In the genomic region with DNA sequence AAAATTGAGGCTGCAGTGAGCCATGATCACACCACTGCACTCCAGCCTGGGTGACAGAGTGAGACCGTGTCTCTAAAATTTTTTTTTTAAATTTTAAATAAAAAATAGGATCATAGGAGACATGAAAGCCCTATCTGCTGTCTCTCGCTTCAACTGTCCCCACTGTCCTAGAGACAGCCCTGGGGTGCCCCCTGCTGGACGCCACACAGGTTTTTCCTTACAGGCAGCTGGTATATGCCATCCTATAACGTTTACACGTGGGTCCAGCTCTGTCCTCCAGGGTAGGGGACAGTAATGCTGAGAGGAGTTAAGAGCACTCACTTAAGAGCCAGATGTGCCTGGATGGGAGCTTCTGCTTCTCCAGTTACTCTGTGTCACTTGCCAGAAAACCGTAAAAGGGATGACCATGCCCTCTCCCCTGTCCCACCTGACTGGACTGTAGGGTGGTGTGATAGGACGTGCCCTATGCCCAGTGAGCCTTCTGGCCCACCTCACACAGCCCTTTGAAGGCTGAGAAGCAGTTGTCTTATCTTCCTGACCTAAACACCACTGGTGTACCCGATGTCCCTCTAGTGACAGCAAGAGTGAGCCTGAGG, we compare ENCODE assay signal across 8 cellular contexts. TPM values are rescaled to one million over a fixed set of nuclear protein-coding genes. Genes with fewer than 3 reads are reported as not detected.
DNase-seq lines count a peak whose midpoint lies in the region; ATAC-seq, FAIRE-seq and TF ChIP-seq lines count a peak whose summit lies in the region.

No MANE protein-coding gene starts in this region.

- no peak overlapping the region for H3K27ac ChIP-seq in endothelial cell of umbilical vein (ENCODE audit: insufficient read depth, low read depth, low read length)

- DNase-seq in CD14-positive monocyte (ENCODE audit: low spot score) (peak; percentile 67), HS-5 (ENCODE audit: low read depth) (peak; percentile 19), NOMO-1 treated with dmso at 0.1 percent for 144 hours (lab: John Stamatoyannopoulos, UW; ENCODE audit: unreplicated experiment) (peak; percentile 65), endothelial cell of umbilical vein (ENCODE audit: low read depth, low spot score) (peak; percentile 64), naive B cell (peak; percentile 66)
- peak; percentile 54 to 70 (median 68) for DNase-seq in activated CD8-positive, alpha-beta memory T cell treated with anti-CD3 and anti-CD28 coated beads for 48 hours (ENCODE audit: low read depth in 2 of 3, low spot score in 2 of 3)
- peak; percentile 53 to 72 for DNase-seq in stimulated activated CD8-positive, alpha-beta memory T cell treated with anti-CD3 and anti-CD28 coated beads, Interleukin-7, amount 100 ng/mL, for 48 hours (ENCODE audit: extremely low read depth in 1 of 2, low read depth in 1 of 2)

- H3K4me3 ChIP-seq in endothelial cell of umbilical vein (replicated peaks in 1 of 3; ENCODE audit: insufficient read depth in 1 of 3, low read depth in 1 of 3, low read length in 3 of 3) = no peak overlapping the region

- FAIRE-seq in endothelial cell of umbilical vein (lab: Jason Lieb, UNC) = peak; percentile 94

- POLR2A ChIA-PET in endothelial cell of umbilical vein (lab: Charles Lee) = interaction anchor here (1.2 kb wide), 1 partner anchor 609 kb away, joined by 3 read pairs; no protein-coding TSS in a partner anchor

- no peak overlapping the region for H3K9ac ChIP-seq in endothelial cell of umbilical vein (replicated peaks; ENCODE audit: extremely low read depth, insufficient read depth, low read length)

- intact Hi-C loops in CD14-positive monocyte (cut with micrococcal nuclease) = loop anchor here in 1 of 2 donors (10.0 kb wide), 1 partner anchor 611 kb away; no protein-coding TSS in a partner anchor
- intact Hi-C loops in endothelial cell of umbilical vein (cut with micrococcal nuclease) = no loop called here

- H3K27ac Mint-ChIP-seq in CD14-positive monocyte (no peak overlapping the region), naive B cell (no peak overlapping the region)

- CTCF ChIA-PET in endothelial cell of umbilical vein (lab: Charles Lee) = interaction anchor here (0.6 to 12.8 kb wide), 50 partner anchors 8 to 644 kb away, joined by 3 to 373 read pairs (median 4); a partner anchor contains a TSS

- TF ChIP-seq POLR2A in endothelial cell of umbilical vein (IDR thresholded peaks at IDR 0.05; ENCODE audit: low read depth, low read length) = no peak

- no peak overlapping the region for H3K4me3 Mint-ChIP-seq in CD14-positive monocyte
- H3K4me3 Mint-ChIP-seq in naive B cell = no peak overlapping the region

- H3K36me3 Mint-ChIP-seq in CD14-positive monocyte = peaks cover under 1 to 3% of the 10 kb centered on the region in 2 donors
- H3K36me3 Mint-ChIP-seq in naive B cell = no peaks in the 10 kb centered on the region

- H3K27me3 ChIP-seq in endothelial cell of umbilical vein (ENCODE audit: control insufficient read depth in 2 of 2, insufficient read depth in 2 of 2, low read length in 2 of 2) = no peaks in the 10 kb centered on the region

- H3K27me3 Mint-ChIP-seq in CD14-positive monocyte (ENCODE audit: low read depth in 3 of 3) = peaks cover 32 to 40% (median 34%) of the 10 kb centered on the region in 3 donors
- H3K27me3 Mint-ChIP-seq in naive B cell = peaks cover 5 to 8% (median 5%) of the 10 kb centered on the region in 3 donors

- no peaks in the 10 kb centered on the region for H3K36me3 ChIP-seq in endothelial cell of umbilical vein (ENCODE audit: control insufficient read depth in 2 of 2, extremely low read depth in 1 of 2, insufficient read depth in 2 of 2, low read length in 2 of 2)

- no peaks in the 10 kb centered on the region for H3K9me3 ChIP-seq in endothelial cell of umbilical vein (replicated peaks; ENCODE audit: control insufficient read depth, insufficient read depth, low read length)

- dilution Hi-C loops in endothelial cell of umbilical vein (cut with MboI; ENCODE audit: extremely low pct_ligation_motif_present, low sequenced_read_pairs) = no loop called here

- no peaks in the 10 kb centered on the region for H3K4me1 ChIP-seq in endothelial cell of umbilical vein (ENCODE audit: control insufficient read depth, extremely low read depth, insufficient read depth, low read length)

- H3K9me3 Mint-ChIP-seq in CD14-positive monocyte = peaks cover 0 to 5% (median 0%) of the 10 kb centered on the region in 7 donors
- peaks cover 0 to 2% (median 0%) of the 10 kb centered on the region in 7 donors for H3K9me3 Mint-ChIP-seq in naive B cell

- BruUV-seq in endothelial cell of umbilical vein (replicated peaks; lab: Mats Ljungman, UMichigan) = no TSS peak

- no peaks in the 10 kb centered on the region for H3K79me2 ChIP-seq in endothelial cell of umbilical vein (ENCODE audit: control insufficient read depth, insufficient read depth, low read length)

- no peaks in the 10 kb centered on the region for H3K9me1 ChIP-seq in endothelial cell of umbilical vein (replicated peaks; ENCODE audit: control insufficient read depth, extremely low read depth, insufficient read depth, low read length)

- H4K20me1 ChIP-seq in endothelial cell of umbilical vein (replicated peaks; ENCODE audit: control insufficient read depth, extremely low read depth, insufficient read depth, low read length) = no peaks in the 10 kb centered on the region

- H3K4me1 Mint-ChIP-seq in CD14-positive monocyte (peaks cover 16% of the 10 kb centered on the region), naive B cell (peaks cover 13 to 17% (median 16%) of the 10 kb centered on the region in 3 donors)

- peak; percentile 90 for TF ChIP-seq CTCF in CD14-positive monocyte (IDR thresholded peaks at IDR 0.05)
- TF ChIP-seq CTCF in endothelial cell of umbilical vein (IDR thresholded peaks at IDR 0.05; ENCODE audit: extremely low read depth in 1 of 2, insufficient read depth in 1 of 2, low read depth in 1 of 2, low read length in 2 of 2) = peak; percentile 72 to 84

- ATAC-seq in naive B cell (ENCODE audit: low read depth in 2 of 2) (peak; percentile 44 to 59), HG02973 (IDR thresholded peaks at IDR 0.05; ENCODE audit: unreplicated experiment) (no peak)

- no peak overlapping the region for H2AFZ ChIP-seq in endothelial cell of umbilical vein (ENCODE audit: low read depth, low read length)

- no peak overlapping the region for H3K4me2 ChIP-seq in endothelial cell of umbilical vein (ENCODE audit: insufficient read depth, low read length)

RNA-seq across cellular contexts. Expression of a gene that starts 8.5 kb away (rescaled TPM):
- polyA plus RNA-seq in CD14-positive monocyte (not detected), endothelial cell of umbilical vein (0.89 and 0.91 TPM in 2 replicates), naive B cell (ENCODE audit: low read depth in 6 of 6) (1 to 10 TPM; 5.8 to 10.0 (median 6.6) TPM)
- total RNA-seq in endothelial cell of umbilical vein = 0.42 and 0.88 TPM in 2 replicates
- 0.53 and 0.75 TPM in 2 replicates for polyA plus RNA-seq in endothelial cell of umbilical vein (2011; cell fraction: cytosol; rRNA removed)
- polyA plus RNA-seq in endothelial cell of umbilical vein (2011; cell fraction: nucleus; rRNA removed) = 0.26 and 0.36 TPM in 2 replicates
- 0.68 and 0.72 TPM in 2 replicates for polyA plus RNA-seq in endothelial cell of umbilical vein (2012)
- polyA minus RNA-seq in endothelial cell of umbilical vein = 0.15 and 2.0 TPM in 2 replicates
- polyA minus RNA-seq in endothelial cell of umbilical vein (2011; cell fraction: cytosol; rRNA and poly(A)+ RNA removed) = 4.3 TPM
- polyA minus RNA-seq in endothelial cell of umbilical vein (2011; cell fraction: nucleus; rRNA and poly(A)+ RNA removed) = not detected in 2 replicates

RNA-seq across cellular contexts. Expression of a gene that starts 8.9 kb away (rescaled TPM):
- polyA plus RNA-seq in CD14-positive monocyte (1 to 10 TPM; 1.5 to 2.0 TPM), endothelial cell of umbilical vein (22.5 and 29.8 TPM in 2 replicates), naive B cell (ENCODE audit: low read depth in 6 of 6) (10 to 100 TPM in 4 of 6 donors, 1 to 10 TPM in 2; 7.0 to 15.2 (median 11.2) TPM)
- 14.5 and 16.8 TPM in 2 replicates for total RNA-seq in endothelial cell of umbilical vein
- polyA plus RNA-seq in endothelial cell of umbilical vein (2011; cell fraction: cytosol; rRNA removed) = 8.3 and 13.3 TPM in 2 replicates
- polyA plus RNA-seq in endothelial cell of umbilical vein (2011; cell fraction: nucleus; rRNA removed) = 77.0 and 83.5 TPM in 2 replicates
- 9.1 and 14.4 TPM in 2 replicates for polyA plus RNA-seq in endothelial cell of umbilical vein (2012)
- polyA minus RNA-seq in endothelial cell of umbilical vein = 13.1 and 14.9 TPM in 2 replicates
- polyA minus RNA-seq in endothelial cell of umbilical vein (2011; cell fraction: cytosol; rRNA and poly(A)+ RNA removed) = 4.0 TPM
- 11.9 and 25.4 TPM in 2 replicates for polyA minus RNA-seq in endothelial cell of umbilical vein (2011; cell fraction: nucleus; rRNA and poly(A)+ RNA removed)

RNA-seq across cellular contexts. Expression of a gene that starts 18.2 kb away (rescaled TPM):
- 10 to 100 TPM; 45.7 to 45.9 TPM for polyA plus RNA-seq in CD14-positive monocyte
- 0.97 and 1.8 TPM in 2 replicates for total RNA-seq in endothelial cell of umbilical vein
- 6.4 and 8.5 TPM in 2 replicates for polyA plus RNA-seq in endothelial cell of umbilical vein
- polyA plus RNA-seq in endothelial cell of umbilical vein (2011; cell fraction: cytosol; rRNA removed) = 4.1 and 5.0 TPM in 2 replicates
- 1.1 and 1.9 TPM in 2 replicates for polyA plus RNA-seq in endothelial cell of umbilical vein (2011; cell fraction: nucleus; rRNA removed)
- polyA plus RNA-seq in endothelial cell of umbilical vein (2012) = 2.1 and 4.4 TPM in 2 replicates
- 3.0 and 4.2 TPM in 2 replicates for polyA minus RNA-seq in endothelial cell of umbilical vein
- polyA minus RNA-seq in endothelial cell of umbilical vein (2011; cell fraction: cytosol; rRNA and poly(A)+ RNA removed) = 1.2 TPM
- 0.82 TPM in 2 replicates for polyA minus RNA-seq in endothelial cell of umbilical vein (2011; cell fraction: nucleus; rRNA and poly(A)+ RNA removed)
- 10 to 100 TPM; 14.1 to 28.6 (median 17.8) TPM for polyA plus RNA-seq in naive B cell (ENCODE audit: low read depth in 6 of 6)

RNA-seq across cellular contexts. Expression of a gene that starts 35.2 kb away (rescaled TPM):
- 10 to 100 TPM; 57.8 to 71.3 TPM for polyA plus RNA-seq in CD14-positive monocyte
- 35.9 and 39.5 TPM in 2 replicates for total RNA-seq in endothelial cell of umbilical vein
- 74.2 and 98.7 TPM in 2 replicates for polyA plus RNA-seq in endothelial cell of umbilical vein
- polyA plus RNA-seq in endothelial cell of umbilical vein (2011; cell fraction: cytosol; rRNA removed) = 64.8 and 73.6 TPM in 2 replicates
- polyA plus RNA-seq in endothelial cell of umbilical vein (2011; cell fraction: nucleus; rRNA removed) = 36.9 and 42.1 TPM in 2 replicates
- 41.2 and 44.9 TPM in 2 replicates for polyA plus RNA-seq in endothelial cell of umbilical vein (2012)
- 32.5 and 44.4 TPM in 2 replicates for polyA minus RNA-seq in endothelial cell of umbilical vein
- polyA minus RNA-seq in endothelial cell of umbilical vein (2011; cell fraction: cytosol; rRNA and poly(A)+ RNA removed) = 56.1 TPM
- polyA minus RNA-seq in endothelial cell of umbilical vein (2011; cell fraction: nucleus; rRNA and poly(A)+ RNA removed) = 7.5 and 10.0 TPM in 2 replicates
- 10 to 100 TPM; 43.6 to 75.4 (median 56.2) TPM for polyA plus RNA-seq in naive B cell (ENCODE audit: low read depth in 6 of 6)

RNA-seq across cellular contexts. Expression of a gene that starts 45.7 kb away (rescaled TPM):
- polyA plus RNA-seq in CD14-positive monocyte = under 1 TPM; 0.14 to 0.18 TPM
- 2.6 and 3.2 TPM in 2 replicates for total RNA-seq in endothelial cell of umbilical vein
- polyA plus RNA-seq in endothelial cell of umbilical vein = 0.44 and 0.49 TPM in 2 replicates
- polyA plus RNA-seq in endothelial cell of umbilical vein (2011; cell fraction: cytosol; rRNA removed) = 0.45 and 0.54 TPM in 2 replicates
- 0.38 and 0.41 TPM in 2 replicates for polyA plus RNA-seq in endothelial cell of umbilical vein (2011; cell fraction: nucleus; rRNA removed)
- 0.53 and 0.59 TPM in 2 replicates for polyA plus RNA-seq in endothelial cell of umbilical vein (2012)
- 1.1 TPM in 2 replicates for polyA minus RNA-seq in endothelial cell of umbilical vein
- polyA minus RNA-seq in endothelial cell of umbilical vein (2011; cell fraction: cytosol; rRNA and poly(A)+ RNA removed) = not detected
- 0.10 and 0.38 TPM in 2 replicates for polyA minus RNA-seq in endothelial cell of umbilical vein (2011; cell fraction: nucleus; rRNA and poly(A)+ RNA removed)
- under 1 TPM in 5 of 6 donors, not detected in 1; 0.04 to 0.09 (median 0.09) TPM for polyA plus RNA-seq in naive B cell (ENCODE audit: low read depth in 6 of 6)
